ENCODE assay signal across 8 cellular contexts in the genomic region with DNA sequence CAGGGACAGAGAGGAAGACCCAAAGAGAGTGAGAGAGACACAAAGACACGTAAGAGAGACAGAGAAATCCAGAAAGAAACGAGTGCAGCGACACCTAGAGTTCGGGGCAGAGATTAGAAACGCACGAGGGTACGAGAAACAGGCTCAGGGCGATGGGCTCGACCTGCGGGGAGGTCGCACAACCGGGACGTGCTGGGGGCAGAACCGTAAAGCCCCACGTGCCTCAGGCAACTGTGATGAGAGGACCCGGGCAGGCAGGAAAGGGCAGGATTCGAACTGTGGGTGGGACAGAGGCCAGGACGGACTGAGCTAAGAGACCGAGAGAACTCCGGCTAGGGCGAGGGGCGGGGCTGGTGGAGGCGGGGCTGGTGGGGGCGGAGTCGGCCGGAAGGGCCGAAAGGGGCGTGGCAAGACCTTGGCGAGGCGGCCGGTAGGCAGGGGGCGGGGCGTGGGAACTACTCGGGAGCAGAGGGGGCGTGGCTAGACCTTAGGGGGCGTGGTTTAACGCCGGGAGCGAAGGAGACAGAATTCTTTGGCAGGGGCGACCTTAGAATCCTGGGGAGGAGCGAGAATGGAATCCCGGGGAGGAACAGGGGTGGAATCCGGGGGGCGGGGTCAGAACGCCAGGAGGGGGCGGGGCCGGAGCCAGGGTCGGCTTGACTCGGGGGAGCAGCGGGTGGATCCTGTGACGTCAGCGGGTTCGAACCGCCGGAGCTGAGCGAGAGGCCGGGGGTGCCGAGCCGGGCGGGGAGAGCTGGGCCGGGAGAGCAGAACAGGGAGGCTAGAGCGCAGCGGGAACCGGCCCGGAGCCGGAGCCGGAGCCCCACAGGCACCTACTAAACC. TPM values are rescaled to one million over a fixed set of nuclear protein-coding genes. Genes with fewer than 3 reads are reported as not detected.
DNase-seq lines count a peak whose midpoint lies in the region; ATAC-seq lines count a peak whose summit lies in the region.

A gene (plus strand): TSS at position 686 of the 843 bp plus-strand sequence. CDS start 229 bp downstream, outside the sequence.

- peaks cover 15% of the 10 kb centered on the region for H3K36me3 Mint-ChIP-seq in effector memory CD8-positive, alpha-beta T cell (ENCODE audit: insufficient read depth)
- peaks cover 7% of the 10 kb centered on the region for H3K36me3 Mint-ChIP-seq in memory B cell

- peak; percentile 67 for ATAC-seq in effector memory CD8-positive, alpha-beta T cell (replicated peaks)
- ATAC-seq in memory B cell (ENCODE audit: low read depth) (peak; percentile 54), HG03439 (IDR thresholded peaks at IDR 0.05; ENCODE audit: unreplicated experiment) (no peak)

- H3K27me3 Mint-ChIP-seq in effector memory CD8-positive, alpha-beta T cell, result peaks cover 10 to 34% of the 10 kb centered on the region in 2 donors
- peaks cover 26% of the 10 kb centered on the region for H3K27me3 Mint-ChIP-seq in memory B cell

- H3K9me3 Mint-ChIP-seq in effector memory CD8-positive, alpha-beta T cell, result no peaks in the 10 kb centered on the region
- H3K9me3 Mint-ChIP-seq in memory B cell, result peaks cover 3% of the 10 kb centered on the region

- DNase-seq in DMS153 treated with DMSO at 0.1 percent for 48 hours (lab: John Stamatoyannopoulos, UW; ENCODE audit: unreplicated experiment), result peak; percentile 91
- peak; percentile 91 for DNase-seq in HT1080 (ENCODE audit: low read depth)
- peak; percentile 90 for DNase-seq in NOMO-1 treated with dmso at 0.1 percent for 144 hours (lab: John Stamatoyannopoulos, UW; ENCODE audit: unreplicated experiment)
- DNase-seq in activated CD8-positive, alpha-beta memory T cell treated with anti-CD3 and anti-CD28 coated beads for 48 hours (ENCODE audit: low read depth in 2 of 3, low spot score in 2 of 3), result peak; percentile 72 to 97 (median 86)
- DNase-seq in effector memory CD8-positive, alpha-beta T cell, result peak; percentile 56 to 62 (median 61)
- DNase-seq in memory B cell (ENCODE audit: low spot score in 2 of 2), result peak; percentile 37 to 57
- peak; percentile 69 to 80 (median 69) for DNase-seq in stimulated activated CD4-positive, alpha-beta T cell treated with anti-CD3 and anti-CD28 coated beads, TNF-alpha, amount 100 ng/mL, for 4 hours (ENCODE audit: low read depth in 3 of 3)

- peaks cover 20 to 21% of the 10 kb centered on the region in 2 donors for H3K4me1 Mint-ChIP-seq in effector memory CD8-positive, alpha-beta T cell (ENCODE audit: low read depth in 2 of 2)
- H3K4me1 Mint-ChIP-seq in memory B cell, result peaks cover 27% of the 10 kb centered on the region

- peak within 1 kb of the TSS; percentile 85 to 90 for H3K4me3 Mint-ChIP-seq in effector memory CD8-positive, alpha-beta T cell
- H3K4me3 Mint-ChIP-seq in memory B cell, result peak within 1 kb of the TSS; percentile 79

- peak within 1 kb of the TSS; percentile 74 to 82 for H3K27ac Mint-ChIP-seq in effector memory CD8-positive, alpha-beta T cell
- peak within 1 kb of the TSS; percentile 58 for H3K27ac Mint-ChIP-seq in memory B cell

RNA-seq across cellular contexts. Expression of the gene that starts here (rescaled TPM):
- total RNA-seq in HT1080 (2014; rRNA removed; shearing (Covaris generic)), result 131 and 151 TPM in 2 replicates
- polyA plus RNA-seq in HT1080 (2015; cell fraction: cytosol; rRNA removed), result 175 and 182 TPM in 2 replicates
- 148 and 172 TPM in 2 replicates for polyA plus RNA-seq in HT1080 (2015; cell fraction: nucleus; rRNA removed)
